ENCODE assay signal across 35 cellular contexts in genomic region chr7:16494551-16494950, GRCh38. TPM values are rescaled to one million over a fixed set of nuclear protein-coding genes. Genes with fewer than 3 reads are reported as not detected.
"Had no signal": no experiment of that assay in that cellular context is flagged by ENCODE, and none has a peak within 500 bp of the region (broad histone marks: within the 10 kb centered on the region; RNA-seq: fewer than 3 reads in every experiment).

No MANE protein-coding gene starts in this region.

- H3K9me3 ChIP-seq: Peyer's patch had no signal

- FAIRE-seq: K562 had no signal

- ATAC-seq: activated CD8-positive, alpha-beta memory T cell treated with anti-CD3 and anti-CD28 coated beads, Interleukin-2, amount 10 ng/mL, durations not matched to agents 7 days and 5 days; activated naive CD8-positive, alpha-beta T cell treated with anti-CD3 and anti-CD28 coated beads, Interleukin-2, amount 50 U/mL, for 24 hours; K562; Right ventricle myocardium inferior; SK-N-SH treated with all-trans-retinoic acid at 6 μM for 48 hours had no signal

- H3K27me3 Mint-ChIP-seq: activated CD8-positive, alpha-beta memory T cell treated with anti-CD3 and anti-CD28 coated beads, Interleukin-2, amount 10 ng/mL, durations not matched to agents 7 days and 5 days; activated naive CD4-positive, alpha-beta T cell treated with anti-CD3 and anti-CD28 coated beads, Interleukin-2, amount 10 ng/mL, durations not matched to agents 7 days and 5 days; brain had no signal

- H3K4me1 ChIP-seq: Peyer's patch had no signal

- H3K27me3 ChIP-seq: Peyer's patch had no signal

- H3K4me3 Mint-ChIP-seq: activated CD4-positive, alpha-beta memory T cell treated with anti-CD3 and anti-CD28 coated beads, Interleukin-2, amount 10 ng/mL, durations not matched to agents 7 days and 5 days; activated CD8-positive, alpha-beta memory T cell treated with anti-CD3 and anti-CD28 coated beads, Interleukin-2, amount 10 ng/mL, durations not matched to agents 7 days and 5 days; activated naive CD4-positive, alpha-beta T cell treated with anti-CD3 and anti-CD28 coated beads, Interleukin-2, amount 10 ng/mL, durations not matched to agents 7 days and 5 days; activated naive CD8-positive, alpha-beta T cell; activated naive CD8-positive, alpha-beta T cell treated with anti-CD3 and anti-CD28 coated beads, Interleukin-2, amount 50 U/mL, for 24 hours; brain had no signal

- H3K36me3 Mint-ChIP-seq: activated CD8-positive, alpha-beta memory T cell treated with anti-CD3 and anti-CD28 coated beads, Interleukin-2, amount 10 ng/mL, durations not matched to agents 7 days and 5 days; activated naive CD4-positive, alpha-beta T cell treated with anti-CD3 and anti-CD28 coated beads, Interleukin-2, amount 10 ng/mL, durations not matched to agents 7 days and 5 days; activated naive CD8-positive, alpha-beta T cell; brain had no signal

- H3K27ac Mint-ChIP-seq: activated CD4-positive, alpha-beta memory T cell treated with anti-CD3 and anti-CD28 coated beads, Interleukin-2, amount 10 ng/mL, durations not matched to agents 7 days and 5 days; activated CD8-positive, alpha-beta memory T cell treated with anti-CD3 and anti-CD28 coated beads, Interleukin-2, amount 10 ng/mL, durations not matched to agents 7 days and 5 days; activated naive CD4-positive, alpha-beta T cell treated with anti-CD3 and anti-CD28 coated beads, Interleukin-2, amount 10 ng/mL, durations not matched to agents 7 days and 5 days; activated naive CD8-positive, alpha-beta T cell; activated naive CD8-positive, alpha-beta T cell treated with anti-CD3 and anti-CD28 coated beads, Interleukin-2, amount 50 U/mL, for 24 hours had no signal

- DNase-seq: activated CD4-positive, alpha-beta memory T cell treated with anti-CD3 and anti-CD28 coated beads, Interleukin-2, amount 10 ng/mL, durations not matched to agents 7 days and 5 days; activated CD4-positive, alpha-beta T cell treated with anti-CD3 and anti-CD28 coated beads for 1 hour; activated CD4-positive, alpha-beta T cell treated with anti-CD3 and anti-CD28 coated beads for 48 hours; activated CD4-positive, CD25-positive, alpha-beta regulatory T cell; activated CD8-positive, alpha-beta memory T cell treated with anti-CD3 and anti-CD28 coated beads for 24 hours; activated CD8-positive, alpha-beta memory T cell treated with anti-CD3 and anti-CD28 coated beads, Interleukin-2, amount 10 ng/mL, durations not matched to agents 7 days and 5 days; activated CD8-positive, alpha-beta memory T cell treated with anti-CD3 and anti-CD28 coated beads, Interleukin-2, amount 50 U/mL, for 48 hours; activated effector memory CD4-positive, alpha-beta T cell treated with Interleukin-2 at 50 U/mL for 16 hours; activated naive CD4-positive, alpha-beta T cell treated with anti-CD3 and anti-CD28 coated beads, Interleukin-2, amount 10 ng/mL, durations not matched to agents 7 days and 5 days; activated naive CD8-positive, alpha-beta T cell treated with anti-CD3 and anti-CD28 coated beads, Interleukin-2, amount 50 U/mL, for 24 hours; activated T-cell treated with anti-CD3 and anti-CD28 coated beads, Interleukin-2, amount 50 U/mL, for 48 hours; anterior cingulate cortex; NCI-H1092 treated with DMSO at 0.1 percent for 48 hours; NCI-H146; NCI-H187; NCI-H2081; NCI-H2171 treated with DMSO at 0.1 percent for 48 hours; NCI-H2227 treated with DMSO at 0.1 percent for 48 hours; NCI-H446; NCI-H510A treated with DMSO at 0.1 percent for 48 hours; NCI-H526 treated with DMSO at 0.1 percent for 48 hours; Peyer's patch; SIG-M5; T-helper 1 cell; T-helper 2 cell; T-helper 9 cell; WERI-Rb-1 had no signal

- H3K4me3 ChIP-seq: K562, Peyer's patch had no signal

- H3K9me3 Mint-ChIP-seq: activated CD4-positive, alpha-beta memory T cell treated with anti-CD3 and anti-CD28 coated beads, Interleukin-2, amount 10 ng/mL, durations not matched to agents 7 days and 5 days; activated naive CD4-positive, alpha-beta T cell treated with anti-CD3 and anti-CD28 coated beads, Interleukin-2, amount 10 ng/mL, durations not matched to agents 7 days and 5 days; activated naive CD8-positive, alpha-beta T cell treated with anti-CD3 and anti-CD28 coated beads, Interleukin-2, amount 50 U/mL, for 24 hours; brain had no signal

- H3K27ac ChIP-seq: Peyer's patch, RWPE1, WERI-Rb-1 had no signal

- H3K36me3 ChIP-seq: Peyer's patch, WERI-Rb-1 had no signal

RNA-seq across cellular contexts. Expression of gene SOSTDC1, which starts 29.0 kb away (rescaled TPM):
- total RNA-seq: activated CD4-positive, alpha-beta memory T cell treated with anti-CD3 and anti-CD28 coated beads, Interleukin-2, amount 10 ng/mL, durations not matched to agents 7 days and 5 days; activated CD8-positive, alpha-beta memory T cell treated with anti-CD3 and anti-CD28 coated beads, Interleukin-2, amount 10 ng/mL, durations not matched to agents 7 days and 5 days; M059J had no signal

RNA-seq across cellular contexts. Expression of gene LRRC72, which starts 32.1 kb away (rescaled TPM):
- total RNA-seq: activated CD4-positive, alpha-beta memory T cell treated with anti-CD3 and anti-CD28 coated beads, Interleukin-2, amount 10 ng/mL, durations not matched to agents 7 days and 5 days; activated CD8-positive, alpha-beta memory T cell treated with anti-CD3 and anti-CD28 coated beads, Interleukin-2, amount 10 ng/mL, durations not matched to agents 7 days and 5 days; K562; M059J; Peyer's patch; Right ventricle myocardium inferior; SK-MEL-5 had no signal
